Comparison of ENCODE assay signal across 26 cellular contexts in genomic region chr3:16759227-16759903, GRCh38.
"Had no signal": no experiment of that assay in that cellular context is flagged by ENCODE, and none has a peak within 500 bp of the region (broad histone marks: within the 10 kb centered on the region; RNA-seq: fewer than 3 reads in every experiment).

No MANE protein-coding gene starts in this region.

- H3K4me3 ChIP-seq: right lobe of liver, tibial nerve had no signal

- FAIRE-seq: colon, kidney, urothelium cell line had no signal

- ATAC-seq: left colon, right lobe of liver, T-helper 17 cell had no signal

- H3K9me3 ChIP-seq: neutrophil, right lobe of liver, tibial nerve had no signal

- DNase-seq: activated CD4-positive, alpha-beta memory T cell treated with anti-CD3 and anti-CD28 coated beads, Interleukin-2, amount 10 ng/mL, durations not matched to agents 7 days and 5 days; activated CD4-positive, alpha-beta T cell treated with anti-CD3 and anti-CD28 coated beads, Interleukin-2, amount 10 ng/mL, durations not matched to agents 7 days and 5 days; activated CD4-positive, CD25-positive, alpha-beta regulatory T cell treated with anti-CD3 and anti-CD28 coated beads, Interleukin-2, amount 50 U/mL, for 72 hours; activated CD8-positive, alpha-beta memory T cell treated with anti-CD3 and anti-CD28 coated beads, Interleukin-2, amount 50 U/mL, for 48 hours; activated gamma-delta T cell; activated naive CD4-positive, alpha-beta T cell treated with anti-CD3 and anti-CD28 coated beads, Interleukin-2, amount 10 ng/mL, durations not matched to agents 7 days and 5 days; activated naive CD8-positive, alpha-beta T cell treated with anti-CD3 and anti-CD28 coated beads, Interleukin-2, amount 10 ng/mL, durations not matched to agents 7 days and 5 days; activated T-cell treated with anti-CD3 and anti-CD28 coated beads, Interleukin-2, amount 50 U/mL, for 24 hours; amniotic stem cell; dermis blood vessel endothelial cell; effector CD4-positive, alpha-beta T cell; head of caudate nucleus; hippocampal formation; kidney; left colon; naive B cell; nephron progenitor cell; right lobe of liver; stimulated activated CD4-positive, alpha-beta T cell treated with anti-CD3 and anti-CD28 coated beads, Interleukin-2, amount 100 ng/mL, for 48 hours; stimulated activated naive CD4-positive, alpha-beta T cell treated with Interleukin-2 at 50 U/mL for 16 hours; T-helper 17 cell; T1000 had no signal

- H3K27ac ChIP-seq: neutrophil, right lobe of liver, tibial nerve had no signal

- H3K27me3 ChIP-seq: neutrophil, right lobe of liver, tibial nerve had no signal

- H3K4me1 ChIP-seq: right lobe of liver, tibial nerve had no signal

- H3K36me3 ChIP-seq: neutrophil, right lobe of liver, tibial nerve had no signal
